Comparison of ENCODE assay signal across 8 cellular contexts in the genomic region with DNA sequence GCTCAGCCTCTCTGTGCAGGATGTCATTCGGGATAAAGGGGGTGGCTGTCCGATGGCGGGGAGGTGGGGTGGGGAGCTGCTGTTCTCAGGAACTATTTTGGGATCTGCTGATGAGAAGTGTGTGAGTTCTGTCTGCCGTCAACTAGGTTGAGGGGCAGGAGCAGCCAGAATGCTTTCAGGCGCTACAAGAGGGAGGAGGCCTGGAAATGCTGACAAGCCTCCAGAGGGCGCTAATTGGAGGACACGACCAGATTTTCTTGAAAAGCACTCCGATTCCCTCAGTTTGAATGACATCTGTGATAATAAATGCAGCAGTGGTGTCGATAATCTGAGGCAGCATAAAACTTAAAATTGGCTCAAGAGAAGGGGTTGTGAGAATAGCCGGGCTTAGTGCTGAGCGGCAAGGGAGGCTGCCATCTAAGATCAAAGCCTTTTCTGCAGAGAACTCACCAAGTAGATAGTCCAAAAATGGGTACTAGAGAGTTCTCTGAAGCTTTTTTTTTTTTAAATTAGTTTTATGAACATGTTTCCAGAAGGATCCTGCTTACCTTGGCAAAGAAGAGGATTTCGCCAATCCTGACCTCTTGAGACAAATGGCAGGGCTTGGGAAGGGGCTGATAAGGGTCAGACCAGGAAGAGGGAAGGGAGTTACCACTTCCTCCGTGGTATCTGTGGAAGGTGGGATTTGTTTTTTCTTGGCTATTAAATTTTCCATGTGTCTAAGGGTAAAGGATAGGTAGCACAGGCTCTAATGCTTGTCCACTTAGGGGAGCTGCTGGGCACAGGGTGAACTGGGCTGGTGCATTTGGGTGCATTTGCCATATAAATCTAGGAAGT.
DNase-seq lines count a peak whose midpoint lies in the region; ATAC-seq and TF ChIP-seq lines count a peak whose summit lies in the region.

No MANE protein-coding gene starts in this region.

- in situ Hi-C loops in GM13977 (cut with MboI; ENCODE audit: low pct_unique_long_range_greater_than_20kb, low sequenced_read_pairs, unreplicated experiment) = no loop called here

- H3K27ac ChIP-seq in VCaP = no peak overlapping the region

- TF ChIP-seq CTCF in GM13977 (IDR thresholded peaks at IDR 0.05; ENCODE audit: extremely low read depth, insufficient read depth, missing control alignments) (peak; percentile 59), VCaP (conservative IDR thresholded peaks at IDR 0.05) (peak; percentile 44)

- ATAC-seq in GM21390 (IDR thresholded peaks at IDR 0.05; ENCODE audit: unreplicated experiment) (no peak), HG03097 (IDR thresholded peaks at IDR 0.05; ENCODE audit: low FRiP score, unreplicated experiment) (no peak)

- DNase-seq in AG08396 (ENCODE audit: low spot score) (peak; percentile 27), GM13977 (ENCODE audit: low spot score) (peak; percentile 60), germinal center (ENCODE audit: low spot score) (peak; percentile 18), NOMO-1 treated with dmso at 0.1 percent for 144 hours (lab: John Stamatoyannopoulos, UW; ENCODE audit: unreplicated experiment) (no peak)
- peak; percentile 7 to 18 for DNase-seq in stimulated activated CD4-positive, alpha-beta T cell treated with anti-CD3 and anti-CD28 coated beads, Interleukin-1b, Interleukin-23, amount 100 ng/mL, for 4 hours (ENCODE audit: low read depth in 2 of 2)
